In genomic region chr4:138338840-138339239, GRCh38 we compare ENCODE assay signal across 35 cellular contexts.
DNase-seq lines count a peak whose midpoint lies in the region; ATAC-seq, FAIRE-seq and TF ChIP-seq lines count a peak whose summit lies in the region.
"Had no signal": no experiment of that assay in that cellular context is flagged by ENCODE, and none has a peak within 500 bp of the region (broad histone marks: within the 10 kb centered on the region; RNA-seq: fewer than 3 reads in every experiment).

No MANE protein-coding gene starts in this region.

- no peak overlapping the region for H4K5ac ChIP-seq in H1 (ENCODE audit: insufficient read length, low read depth, low read length)

- H2BK12ac ChIP-seq in H1 (ENCODE audit: low read depth, low read length), result no peak overlapping the region

- CTCF ChIA-PET in HepG2 (lab: Yijun Ruan, JAX; ENCODE audit: low intra/inter-chr PET ratio, low total read pairs) (no interaction called here), HEK293T (lab: Yijun Ruan, JAX) (no interaction called here), K562 (lab: Yijun Ruan, JAX; ENCODE audit: low intra/inter-chr PET ratio) (no interaction called here), H1 (lab: Charles Lee; ENCODE audit: partially characterized antibody) (no interaction called here)

- POLR2A ChIA-PET in HepG2 (lab: Yijun Ruan, JAX) (no interaction called here), HEK293T (lab: Yijun Ruan, JAX) (no interaction called here), K562 (lab: Yijun Ruan, JAX) (no interaction called here), H1 (lab: Charles Lee; ENCODE audit: partially characterized antibody) (interaction anchor here (1.4 kb wide), 1 partner anchor 95 kb away, joined by 4 read pairs; no protein-coding TSS in a partner anchor)

- no peaks in the 10 kb centered on the region for H3K9me1 ChIP-seq in K562 (ENCODE audit: control insufficient read depth, insufficient read depth, low read length)

- H3K9ac ChIP-seq in HepG2 (ENCODE audit: insufficient read depth, low read depth, low read length) (no peak overlapping the region), K562 (ENCODE audit: insufficient read depth in 1 of 2, low read depth in 2 of 2, low read length in 2 of 2) (no peak overlapping the region), H1 (replicated peaks in 1 of 4; ENCODE audit: extremely low read depth in 1 of 4, low read depth in 3 of 4, low read length in 3 of 4) (no peak overlapping the region)
- H3K9ac ChIP-seq: BLaER1; BLaER1 treated with 17β-estradiol and CSF1 and Interleukin-3, amounts not matched to agents 10 nM and 100 nM had no signal

- H4K91ac ChIP-seq in H1 (replicated peaks; ENCODE audit: insufficient read length, low read length), result no peak overlapping the region

- no peak overlapping the region for H2BK120ac ChIP-seq in H1 (replicated peaks; ENCODE audit: low read depth, low read length)

- no peak overlapping the region for H3K4me2 ChIP-seq in HepG2 (ENCODE audit: low read depth, low read length)
- H3K4me2 ChIP-seq in K562 (ENCODE audit: insufficient read depth, low read length), result no peak overlapping the region
- no peak overlapping the region for H3K4me2 ChIP-seq in H1 (ENCODE audit: insufficient read depth in 1 of 2, low read depth in 2 of 2, low read length in 2 of 2)
- H3K4me2 ChIP-seq: A549; BLaER1; BLaER1 treated with 17β-estradiol and CSF1 and Interleukin-3, amounts not matched to agents 10 nM and 100 nM had no signal

- H2AFZ ChIP-seq in HepG2 (ENCODE audit: low read length), result no peak overlapping the region
- H2AFZ ChIP-seq in K562 (ENCODE audit: low read depth, low read length), result no peak overlapping the region
- no peak overlapping the region for H2AFZ ChIP-seq in H1 (ENCODE audit: low read length)

- DNase-seq in HepG2 (ENCODE audit: low spot score), result no peak
- DNase-seq in right lobe of liver, result no peak
- no peak for DNase-seq in HEK293T (ENCODE audit: extremely low spot score)
- no peak for DNase-seq in K562 (ENCODE audit: extremely low read depth in 1 of 4, low spot score in 3 of 4)
- no peak for DNase-seq in H1 (ENCODE audit: low read depth in 1 of 2, low spot score in 2 of 2)
- no peak for DNase-seq in COLO829 (ENCODE audit: low spot score)
- no peak for DNase-seq in amniotic stem cell (lab: John Stamatoyannopoulos, UW)
- DNase-seq: 8988T; ACHN; AML-193; BE2C; C1 segment of cervical spinal cord; Caco-2; Calu3; CD4-positive, alpha-beta memory T cell; CD4-positive, alpha-beta T cell; CD4-positive, CD25-positive, alpha-beta regulatory T cell; CD8-positive, alpha-beta memory T cell; CD8-positive, alpha-beta T cell; COR-L47; DMS 273 treated with DMSO at 0.1 percent for 48 hours; DMS153; DMS53; DMS79; DMS79 treated with DMSO at 0.1 percent for 48 hours; DND-41; EL had no signal

- H3K27me3 ChIP-seq in HepG2 (ENCODE audit: control insufficient read depth in 1 of 2, insufficient read depth in 2 of 2, low read length in 2 of 2), result peaks cover 0 to 2% of the 10 kb centered on the region in 2 experiments; a peak in 1 of 5 replicates
- no peaks in the 10 kb centered on the region for H3K27me3 ChIP-seq in right lobe of liver
- H3K27me3 ChIP-seq in K562 (ENCODE audit: control insufficient read depth in 2 of 2, insufficient read depth in 2 of 2, low read length in 2 of 2), result no peaks in the 10 kb centered on the region
- no peaks in the 10 kb centered on the region for H3K27me3 ChIP-seq in H1 (replicated peaks in 1 of 4; ENCODE audit: control insufficient read depth in 3 of 4, extremely low read depth in 1 of 4, insufficient read depth in 3 of 4, low read length in 3 of 4)
- H3K27me3 ChIP-seq: BE2C; BLaER1; BLaER1 treated with 17β-estradiol and CSF1 and Interleukin-3, amounts not matched to agents 10 nM and 100 nM had no signal

- H3K23ac ChIP-seq in H1 (ENCODE audit: insufficient read length), result no peak overlapping the region

- H4K8ac ChIP-seq in H1 (ENCODE audit: extremely low read depth, insufficient read depth, low read length), result no peak overlapping the region

- H3K14ac ChIP-seq in H1 (ENCODE audit: insufficient read length), result no peak overlapping the region

- no peak overlapping the region for H2BK15ac ChIP-seq in H1 (ENCODE audit: low read length)

- 20% methylated on average over 2 of the region's 2 CpGs for WGBS in HepG2 (ENCODE audit: low lambda C conversion rate)
- 89% methylated on average over 2 of the region's 2 CpGs for WGBS in right lobe of liver (ENCODE audit: insufficient coverage, low coverage, low lambda C conversion rate, missing lambda C conversion rate)
- 25% methylated on average over 2 of the region's 2 CpGs for WGBS in K562 (ENCODE audit: insufficient coverage, low coverage, missing lambda C conversion rate)
- WGBS in H1 (ENCODE audit: extremely low coverage in 1 of 2, insufficient coverage in 1 of 2, insufficient read length in 1 of 2, insufficient replicate concordance in 2 of 2, low coverage in 1 of 2, low lambda C conversion rate in 2 of 2, missing lambda C conversion rate in 1 of 2), 2 experiments, result 94% methylated on average over 2 of the region's 2 CpGs; no CpG with 5 or more reads in 1 of the 2 experiments

- TF ChIP-seq CTCF in HepG2 (CRISPR knock-in tag; IDR thresholded peaks at IDR 0.05), result no peak
- no peak for TF ChIP-seq CTCF in right lobe of liver (IDR thresholded peaks at IDR 0.05)
- TF ChIP-seq CTCF in K562 (IDR thresholded peaks at IDR 0.05 in 2 of 3, conservative IDR thresholded peaks at IDR 0.05 in 1 of 3; ENCODE audit: insufficient read depth in 2 of 3, low read depth in 1 of 3, low read length in 3 of 3), result no peak
- TF ChIP-seq CTCF in H1 (IDR thresholded peaks at IDR 0.05; ENCODE audit: control extremely low read depth in 1 of 3, insufficient read depth in 1 of 3, low read depth in 1 of 3, low read length in 3 of 3), result no peak

- H3K27ac ChIP-seq in HepG2 (ENCODE audit: extremely low read length, insufficient read depth, low read length), result no peak overlapping the region
- no peak overlapping the region for H3K27ac ChIP-seq in right lobe of liver
- no peak overlapping the region for H3K27ac ChIP-seq in K562 (ENCODE audit: extremely low read depth, low read depth, low read length)
- H3K27ac ChIP-seq in H1 (ENCODE audit: low read depth, low read length), result no peak overlapping the region
- H3K27ac ChIP-seq: 22Rv1; A549; BLaER1; BLaER1 treated with 17β-estradiol and CSF1 and Interleukin-3, amounts not matched to agents 10 nM and 100 nM; C4-2B had no signal

- no TSS peak for BruUV-seq in HepG2 (replicated peaks; lab: Mats Ljungman, UMichigan)
- no TSS peak for BruUV-seq in K562 (replicated peaks; lab: Mats Ljungman, UMichigan)

- FAIRE-seq in HepG2 (lab: Jason Lieb, UNC) (no peak), K562 (lab: Jason Lieb, UNC) (no peak), H1 (lab: Jason Lieb, UNC) (no peak)
- FAIRE-seq: A204.1, A549, D721Med had no signal

- intact Hi-C loops in HepG2 (cut with micrococcal nuclease; ENCODE audit: unreplicated experiment) (no loop called here), right lobe of liver (cut with DNase I) (no loop called here), K562 (cut with micrococcal nuclease) (no loop called here)

- no peak overlapping the region for H3K4ac ChIP-seq in H1 (replicated peaks; ENCODE audit: insufficient read length, low read depth, low read length)

- H3K79me2 ChIP-seq in HepG2 (ENCODE audit: insufficient read depth, low read length), result no peaks in the 10 kb centered on the region
- H3K79me2 ChIP-seq in K562 (ENCODE audit: control insufficient read depth, insufficient read depth, low read length), result no peaks in the 10 kb centered on the region
- no peaks in the 10 kb centered on the region for H3K79me2 ChIP-seq in H1 (ENCODE audit: control insufficient read depth in 1 of 2, insufficient read depth in 2 of 2, low read length in 2 of 2)

- peaks cover 17% of the 10 kb centered on the region for H3K4me1 ChIP-seq in HepG2 (ENCODE audit: insufficient read depth, low read length)
- no peaks in the 10 kb centered on the region for H3K4me1 ChIP-seq in right lobe of liver
- H3K4me1 ChIP-seq in K562 (replicated peaks in 1 of 2; ENCODE audit: control insufficient read depth in 2 of 2, insufficient read depth in 2 of 2, low read length in 2 of 2), result no peaks in the 10 kb centered on the region
- H3K4me1 ChIP-seq in H1 (replicated peaks in 1 of 4; ENCODE audit: control insufficient read depth in 3 of 4, insufficient read depth in 4 of 4, low read length in 3 of 4), result no peaks in the 10 kb centered on the region
- H3K4me1 ChIP-seq: BE2C had no signal

- H3K18ac ChIP-seq in H1 (ENCODE audit: extremely low read depth, low read length), result no peak overlapping the region

- H2BK20ac ChIP-seq in H1 (ENCODE audit: low read length), result no peak overlapping the region

- H3K79me1 ChIP-seq in H1 (ENCODE audit: low read depth, low read length), result no peaks in the 10 kb centered on the region

- H3K9me3 ChIP-seq in HepG2 (ENCODE audit: low read length) (no peaks in the 10 kb centered on the region), right lobe of liver (no peaks in the 10 kb centered on the region), K562 (replicated peaks; ENCODE audit: control insufficient read depth, insufficient read depth, low read depth, low read length) (no peaks in the 10 kb centered on the region), H1 (ENCODE audit: insufficient read depth in 2 of 2, low read depth in 1 of 2, low read length in 1 of 2) (no peaks in the 10 kb centered on the region)
- H3K9me3 ChIP-seq: A549, BE2C, Caco-2 had no signal

- H3K36me3 ChIP-seq in HepG2 (replicated peaks in 1 of 2; ENCODE audit: control insufficient read depth in 1 of 2, insufficient read depth in 2 of 2, low read length in 2 of 2), result no peaks in the 10 kb centered on the region
- no peaks in the 10 kb centered on the region for H3K36me3 ChIP-seq in right lobe of liver
- no peaks in the 10 kb centered on the region for H3K36me3 ChIP-seq in K562 (ENCODE audit: control insufficient read depth, insufficient read depth, low read length)
- H3K36me3 ChIP-seq in H1 (ENCODE audit: control insufficient read depth in 2 of 4, insufficient read depth in 4 of 4, low read length in 3 of 4), result no peaks in the 10 kb centered on the region
- H3K36me3 ChIP-seq: BE2C; BLaER1; BLaER1 treated with 17β-estradiol and CSF1 and Interleukin-3, amounts not matched to agents 10 nM and 100 nM had no signal

- H3K4me3 ChIP-seq in HepG2 (replicated peaks in 1 of 3; ENCODE audit: insufficient read depth in 1 of 3, low read depth in 2 of 3, low read length in 3 of 3) (no peak overlapping the region), right lobe of liver (no peak overlapping the region), K562 (no peak overlapping the region), H1 (ENCODE audit: extremely low read depth in 1 of 4, insufficient read depth in 2 of 4, low read depth in 3 of 4, low read length in 4 of 4) (no peak overlapping the region)
- H3K4me3 ChIP-seq: A549; BLaER1; BLaER1 treated with 17β-estradiol and CSF1 and Interleukin-3, amounts not matched to agents 10 nM and 100 nM had no signal

- TF ChIP-seq RAD21 in HepG2 (CRISPR knock-in tag; IDR thresholded peaks at IDR 0.05), result no peak
- TF ChIP-seq RAD21 in K562 (CRISPR knock-in tag; conservative IDR thresholded peaks at IDR 0.05 in 1 of 2, IDR thresholded peaks at IDR 0.05 in 1 of 2), result no peak
- no peak for TF ChIP-seq RAD21 in H1 (IDR thresholded peaks at IDR 0.05 in 1 of 2, conservative IDR thresholded peaks at IDR 0.05 in 1 of 2; ENCODE audit: low read depth in 2 of 2, low read length in 2 of 2)

- ATAC-seq in HepG2, result no peak
- ATAC-seq in right lobe of liver, result no peak
- ATAC-seq in K562, result no peak
- no peak for ATAC-seq in GM18870 (IDR thresholded peaks at IDR 0.05; ENCODE audit: unreplicated experiment)
- ATAC-seq: A549; CD8-positive, alpha-beta T cell had no signal

- no peak overlapping the region for H2AK5ac ChIP-seq in H1 (ENCODE audit: low read depth, low read length)

- no peak for TF ChIP-seq EP300 in HepG2 (IDR thresholded peaks at IDR 0.05; ENCODE audit: low read depth in 2 of 2, low read length in 2 of 2)
- no peak for TF ChIP-seq EP300 in HepG2 (CRISPR knock-in tag; IDR thresholded peaks at IDR 0.05; ENCODE audit: borderline replicate concordance)
- TF ChIP-seq EP300 in K562 (IDR thresholded peaks at IDR 0.05; ENCODE audit: low read length), result no peak
- no peak for TF ChIP-seq EP300 in H1 (IDR thresholded peaks at IDR 0.05; ENCODE audit: borderline replicate concordance in 1 of 2, low read depth in 2 of 2, low read length in 2 of 2)

- in situ Hi-C loops in HepG2 (cut with HindIII; ENCODE audit: extremely low pct_ligation_motif_present, low pct_unique_long_range_greater_than_20kb) (no loop called here), K562 (cut with MboI) (no loop called here)

- H2BK5ac ChIP-seq in H1 (ENCODE audit: low read depth, low read length), result no peak overlapping the region

- H3K56ac ChIP-seq in H1 (replicated peaks; ENCODE audit: insufficient read length, low read depth, low read length), result no peak overlapping the region

- H4K20me1 ChIP-seq in HepG2 (ENCODE audit: insufficient read depth, low read length) (no peaks in the 10 kb centered on the region), K562 (replicated peaks; ENCODE audit: control insufficient read depth, insufficient read depth, low read length) (no peaks in the 10 kb centered on the region), H1 (replicated peaks in 1 of 2; ENCODE audit: control insufficient read depth in 1 of 2, insufficient read depth in 2 of 2, low read length in 2 of 2) (no peaks in the 10 kb centered on the region)
- H4K20me1 ChIP-seq: BLaER1; BLaER1 treated with 17β-estradiol and CSF1 and Interleukin-3, amounts not matched to agents 10 nM and 100 nM had no signal

- H3K23me2 ChIP-seq in H1 (ENCODE audit: low read depth, low read length), result no peaks in the 10 kb centered on the region

- no peak for TF ChIP-seq POLR2A in HepG2 (IDR thresholded peaks at IDR 0.05; ENCODE audit: insufficient read depth in 1 of 2, low read depth in 2 of 2, low read length in 2 of 2)
- TF ChIP-seq POLR2A in right lobe of liver (IDR thresholded peaks at IDR 0.05), result no peak
- no peak for TF ChIP-seq POLR2A in K562 (conservative IDR thresholded peaks at IDR 0.05)
- no peak for TF ChIP-seq POLR2A in H1 (IDR thresholded peaks at IDR 0.05; ENCODE audit: control extremely low read depth in 1 of 2, low read depth in 2 of 2, low read length in 2 of 2)

Comparison
In these comparisons a context has a peak if more than half of its experiments do, and no peak if none do; other contexts are left out.
1. Of the 241 proteins assayed by ChIP-seq in both HepG2 and K562: peak only in HepG2: PBX2; only in K562: NFIC; in both: none; in neither: 239.